8 cellular contexts compared by ENCODE assay signal in genomic region chr19:55678121-55678671, GRCh38. TPM values are rescaled to one million over a fixed set of nuclear protein-coding genes. Genes with fewer than 3 reads are reported as not detected.
DNase-seq lines count a peak whose midpoint lies in the region; ATAC-seq, FAIRE-seq and TF ChIP-seq lines count a peak whose summit lies in the region.

No MANE protein-coding gene starts in this region.

- H3K4me2 ChIP-seq in keratinocyte (ENCODE audit: control insufficient read depth, extremely low read depth, insufficient read depth, low read depth, low read length) = no peak overlapping the region

- H3K9me3 ChIP-seq in keratinocyte (ENCODE audit: control insufficient read depth, low read depth, low read length) = no peaks in the 10 kb centered on the region

- H3K36me3 ChIP-seq in keratinocyte (ENCODE audit: control insufficient read depth in 2 of 2, extremely low read depth in 1 of 2, insufficient read depth in 2 of 2, low read length in 2 of 2) = peaks cover 32 to 38% of the 10 kb centered on the region in 2 experiments

- DNase-seq in NOMO-1 treated with DMSO at 0.1 percent for 48 hours (lab: John Stamatoyannopoulos, UW; ENCODE audit: unreplicated experiment) (peak; percentile 96), keratinocyte (ENCODE audit: low read depth, low spot score) (no peak), NCI-H2029 treated with DMSO at 0.1 percent for 48 hours (lab: John Stamatoyannopoulos, UW) (no peak), activated gamma-delta T cell (lab: John Stamatoyannopoulos, UW) (no peak), DMS53 (lab: John Stamatoyannopoulos, UW) (no peak)
- no peak for DNase-seq in activated CD4-positive, CD25-positive, alpha-beta regulatory T cell treated with anti-CD3 and anti-CD28 coated beads, Interleukin-2, amount 50 U/mL, for 72 hours

- H2AFZ ChIP-seq in keratinocyte (ENCODE audit: control insufficient read depth, low read length) = no peak overlapping the region

- dilution Hi-C loops in keratinocyte (cut with MboI; ENCODE audit: extremely low pct_ligation_motif_present, low sequenced_read_pairs) = no loop called here

- no peak overlapping the region for H3K4me3 ChIP-seq in keratinocyte (ENCODE audit: control insufficient read depth in 2 of 3, extremely low read depth in 1 of 3, insufficient read depth in 2 of 3, low read depth in 1 of 3, low read length in 3 of 3)

- H3K9me1 ChIP-seq in keratinocyte (ENCODE audit: control insufficient read depth, extremely low read depth, insufficient read depth, low read length) = no peaks in the 10 kb centered on the region

- peaks cover 6% of the 10 kb centered on the region for H4K20me1 ChIP-seq in keratinocyte (ENCODE audit: control insufficient read depth, extremely low read depth, insufficient read depth, low read length)

- H3K79me2 ChIP-seq in keratinocyte (ENCODE audit: control insufficient read depth, insufficient read depth, low read length) = peaks cover 80% of the 10 kb centered on the region

- H3K27me3 ChIP-seq in keratinocyte (ENCODE audit: control insufficient read depth, extremely low read depth, insufficient read depth, low read length) = no peaks in the 10 kb centered on the region

- H3K27ac ChIP-seq in keratinocyte (ENCODE audit: control insufficient read depth, insufficient read depth, low read length) = peak overlapping the region; percentile 85

- peak; percentile 76 for ATAC-seq in GM18520 (IDR thresholded peaks at IDR 0.05; ENCODE audit: unreplicated experiment)
- ATAC-seq in HG02588 (IDR thresholded peaks at IDR 0.05; ENCODE audit: unreplicated experiment) = peak; percentile 50

- TF ChIP-seq CTCF in keratinocyte (optimal IDR thresholded peaks at IDR 0.05 in 1 of 3, IDR thresholded peaks at IDR 0.05 in 1 of 3, conservative IDR thresholded peaks at IDR 0.05 in 1 of 3; ENCODE audit: extremely low read depth in 1 of 3, insufficient read depth in 2 of 3, low read length in 3 of 3) = no peak

- FAIRE-seq in keratinocyte (lab: Jason Lieb, UNC) = no peak

- peaks cover 31% of the 10 kb centered on the region for H3K4me1 ChIP-seq in keratinocyte (ENCODE audit: control insufficient read depth, extremely low read depth, insufficient read depth, low read length)

- no peak overlapping the region for H3K9ac ChIP-seq in keratinocyte (ENCODE audit: control insufficient read depth, extremely low read depth, insufficient read depth, low read length)

RNA-seq across cellular contexts. Expression of gene EPN1, which starts 3.2 kb away (rescaled TPM):
- 23.0 to 62.1 TPM (median 23.3 TPM) in 3 replicates for polyA plus RNA-seq in keratinocyte
- polyA plus RNA-seq in keratinocyte (2011; ENCODE audit: low read depth) = 42.7 TPM
- 23.0 and 87.0 TPM in 2 replicates for polyA plus RNA-seq in keratinocyte (2011; cell fraction: cytosol; rRNA removed)
- polyA plus RNA-seq in keratinocyte (2011; cell fraction: nucleus; rRNA removed) = 22.0 and 30.0 TPM in 2 replicates
- polyA plus RNA-seq in keratinocyte (2012; ENCODE audit: low replicate concordance) = 62.0 and 115 TPM in 2 replicates
- 39.3 to 69.5 TPM (median 39.6 TPM) in 3 replicates for polyA minus RNA-seq in keratinocyte
- polyA minus RNA-seq in keratinocyte (2011; cell fraction: cytosol; rRNA and poly(A)+ RNA removed) = 199 TPM
- polyA minus RNA-seq in keratinocyte (2011; cell fraction: nucleus; rRNA and poly(A)+ RNA removed) = 21.7 and 24.2 TPM in 2 replicates

RNA-seq across cellular contexts. Expression of gene U2AF2, which starts 23.4 kb away (rescaled TPM):
- 109 to 157 TPM (median 109 TPM) in 3 replicates for polyA plus RNA-seq in keratinocyte
- polyA plus RNA-seq in keratinocyte (2011; ENCODE audit: low read depth) = 104 TPM
- 71.4 and 181 TPM in 2 replicates for polyA plus RNA-seq in keratinocyte (2011; cell fraction: cytosol; rRNA removed)
- polyA plus RNA-seq in keratinocyte (2011; cell fraction: nucleus; rRNA removed) = 194 and 249 TPM in 2 replicates
- polyA plus RNA-seq in keratinocyte (2012; ENCODE audit: low replicate concordance) = 74.1 and 161 TPM in 2 replicates
- 80.8 to 152 TPM (median 96.3 TPM) in 3 replicates for polyA minus RNA-seq in keratinocyte
- 148 TPM for polyA minus RNA-seq in keratinocyte (2011; cell fraction: cytosol; rRNA and poly(A)+ RNA removed)
- polyA minus RNA-seq in keratinocyte (2011; cell fraction: nucleus; rRNA and poly(A)+ RNA removed) = 94.0 and 97.5 TPM in 2 replicates

RNA-seq across cellular contexts. Expression of gene CCDC106, which starts 30.2 kb away (rescaled TPM):
- 2.3 to 3.5 TPM (median 3.1 TPM) in 3 replicates for polyA plus RNA-seq in keratinocyte
- polyA plus RNA-seq in keratinocyte (2011; ENCODE audit: low read depth) = 1.8 TPM
- polyA plus RNA-seq in keratinocyte (2011; cell fraction: cytosol; rRNA removed) = 1.6 and 4.0 TPM in 2 replicates
- polyA plus RNA-seq in keratinocyte (2011; cell fraction: nucleus; rRNA removed) = 2.4 and 4.4 TPM in 2 replicates
- 2.8 and 4.6 TPM in 2 replicates for polyA plus RNA-seq in keratinocyte (2012; ENCODE audit: low replicate concordance)
- 0.96 to 3.7 TPM (median 1.1 TPM) in 3 replicates for polyA minus RNA-seq in keratinocyte
- polyA minus RNA-seq in keratinocyte (2011; cell fraction: cytosol; rRNA and poly(A)+ RNA removed) = 1.5 TPM
- polyA minus RNA-seq in keratinocyte (2011; cell fraction: nucleus; rRNA and poly(A)+ RNA removed) = 0.62 and 0.84 TPM in 2 replicates

RNA-seq across cellular contexts. Expression of gene ZNF581, which starts 34.7 kb away (rescaled TPM):
- polyA plus RNA-seq in keratinocyte = 14.8 to 18.7 TPM (median 17.1 TPM) in 3 replicates
- 5.0 TPM for polyA plus RNA-seq in keratinocyte (2011; ENCODE audit: low read depth)
- 15.0 and 26.2 TPM in 2 replicates for polyA plus RNA-seq in keratinocyte (2011; cell fraction: cytosol; rRNA removed)
- 12.8 and 15.9 TPM in 2 replicates for polyA plus RNA-seq in keratinocyte (2011; cell fraction: nucleus; rRNA removed)
- 23.6 and 36.3 TPM in 2 replicates for polyA plus RNA-seq in keratinocyte (2012; ENCODE audit: low replicate concordance)
- 13.6 to 28.6 TPM (median 26.6 TPM) in 3 replicates for polyA minus RNA-seq in keratinocyte
- 21.7 TPM for polyA minus RNA-seq in keratinocyte (2011; cell fraction: cytosol; rRNA and poly(A)+ RNA removed)
- polyA minus RNA-seq in keratinocyte (2011; cell fraction: nucleus; rRNA and poly(A)+ RNA removed) = 6.0 and 7.7 TPM in 2 replicates

RNA-seq across cellular contexts. Expression of gene ZNF580, which starts 37.4 kb away (rescaled TPM):
- polyA plus RNA-seq in keratinocyte = 3.0 to 8.3 TPM (median 3.7 TPM) in 3 replicates
- polyA plus RNA-seq in keratinocyte (2011; ENCODE audit: low read depth) = 3.4 TPM
- 9.4 and 16.5 TPM in 2 replicates for polyA plus RNA-seq in keratinocyte (2011; cell fraction: cytosol; rRNA removed)
- 15.2 and 24.1 TPM in 2 replicates for polyA plus RNA-seq in keratinocyte (2011; cell fraction: nucleus; rRNA removed)
- 20.5 and 21.3 TPM in 2 replicates for polyA plus RNA-seq in keratinocyte (2012; ENCODE audit: low replicate concordance)
- polyA minus RNA-seq in keratinocyte = 3.1 to 16.1 TPM (median 4.9 TPM) in 3 replicates
- polyA minus RNA-seq in keratinocyte (2011; cell fraction: cytosol; rRNA and poly(A)+ RNA removed) = 15.3 TPM
- polyA minus RNA-seq in keratinocyte (2011; cell fraction: nucleus; rRNA and poly(A)+ RNA removed) = 3.5 and 4.3 TPM in 2 replicates
